Comparison of ENCODE assay signal across 21 cellular contexts in the genomic region with DNA sequence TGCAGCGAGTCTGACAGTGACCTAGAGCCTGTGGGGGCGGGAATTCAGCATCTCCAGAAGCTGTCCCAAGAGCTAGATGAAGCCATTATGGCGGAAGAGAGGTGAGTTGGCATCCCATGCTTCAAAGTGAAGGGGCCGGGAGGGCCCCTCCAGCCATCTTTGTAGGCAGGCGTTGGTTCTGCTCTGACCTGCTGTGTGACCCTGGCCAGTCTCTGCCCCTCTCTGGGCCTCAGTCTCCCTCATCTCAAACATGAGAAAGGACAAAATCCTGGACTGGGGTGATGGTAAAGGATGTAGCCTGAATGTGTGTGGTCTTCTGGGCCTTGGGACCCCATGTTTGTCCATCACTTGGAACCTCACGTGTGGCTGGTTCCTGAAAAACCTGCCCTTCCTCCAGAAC. TPM values are rescaled to one million over a fixed set of nuclear protein-coding genes. Genes with fewer than 3 reads are reported as not detected.
A peak's percentile ranks its signal among the peaks of the same experiment; 100 is the strongest.
DNase-seq lines count a peak whose midpoint lies in the region; ATAC-seq, FAIRE-seq and TF ChIP-seq lines count a peak whose summit lies in the region.
"Had no signal": no experiment of that assay in that cellular context is flagged by ENCODE, and none has a peak within 500 bp of the region (broad histone marks: within the 10 kb centered on the region; RNA-seq: fewer than 3 reads in every experiment).

No MANE protein-coding gene starts in this region.

- no peak overlapping the region for H2AFZ ChIP-seq in neural progenitor cell (replicated peaks)

- H3K4me3 ChIP-seq in BLaER1 = no peak overlapping the region
- no peak overlapping the region for H3K4me3 ChIP-seq in HEK293 (ENCODE audit: low read depth, low read length)
- no peak overlapping the region for H3K4me3 ChIP-seq in bronchial epithelial cell (ENCODE audit: low read depth, low read length)
- H3K4me3 ChIP-seq in neural progenitor cell = no peak overlapping the region

- peaks cover 30% of the 10 kb centered on the region for H3K36me3 Mint-ChIP-seq in neural progenitor cell
- H3K36me3 Mint-ChIP-seq: CD4-positive, CD25-positive, alpha-beta regulatory T cell; CD8-positive, alpha-beta memory T cell had no signal

- H3K27me3 ChIP-seq in BLaER1 = no peaks in the 10 kb centered on the region
- H3K27me3 ChIP-seq in bronchial epithelial cell (ENCODE audit: control insufficient read depth, insufficient read depth, low read length) = no peaks in the 10 kb centered on the region
- no peaks in the 10 kb centered on the region for H3K27me3 ChIP-seq in neural progenitor cell

- H3K27me3 Mint-ChIP-seq in neural progenitor cell (ENCODE audit: insufficient read depth, low read depth) = peaks cover 11% of the 10 kb centered on the region

- POLR2A ChIA-PET in HEK293 (lab: Yijun Ruan, JAX) = no interaction called here

- FAIRE-seq in bronchial epithelial cell (lab: Jason Lieb, UNC) (peak; percentile 96), GM12891 (lab: Jason Lieb, UNC) (no peak)
- FAIRE-seq: G401.6, GM12892, GM18507, H1 had no signal

- H3K4me1 ChIP-seq in BLaER1 (peaks cover 75% of the 10 kb centered on the region), HEK293 (ENCODE audit: control insufficient read depth, insufficient read depth, low read length) (peaks cover 4% of the 10 kb centered on the region; the same call in 1 of the 2 replicates), neural progenitor cell (peaks cover 35% of the 10 kb centered on the region)

- no peaks in the 10 kb centered on the region for H3K9me3 Mint-ChIP-seq in neural progenitor cell
- H3K9me3 Mint-ChIP-seq: CD4-positive, CD25-positive, alpha-beta regulatory T cell; H9 had no signal

- peak overlapping the region; percentile 24 for H3K4me3 Mint-ChIP-seq in neural progenitor cell
- H3K4me3 Mint-ChIP-seq: CD8-positive, alpha-beta memory T cell; H9 had no signal

- H3K9ac ChIP-seq in BLaER1 (no peak overlapping the region), neural progenitor cell (no peak overlapping the region)

- H3F3A ChIP-seq in neural progenitor cell (ENCODE audit: low read depth) = peaks cover 51% of the 10 kb centered on the region

- peaks cover 36% of the 10 kb centered on the region for H3K79me2 ChIP-seq in neural progenitor cell (ENCODE audit: low read depth)

- peaks cover 56% of the 10 kb centered on the region for H3K36me3 ChIP-seq in BLaER1
- H3K36me3 ChIP-seq in HEK293 (ENCODE audit: control insufficient read depth in 2 of 2, insufficient read depth in 1 of 2, low read length in 2 of 2) = peaks cover 0 to 53% of the 10 kb centered on the region in 2 experiments; a peak in 2 of 3 replicates
- peaks cover 7% of the 10 kb centered on the region for H3K36me3 ChIP-seq in bronchial epithelial cell (ENCODE audit: control insufficient read depth, insufficient read depth, low read length)
- no peaks in the 10 kb centered on the region for H3K36me3 ChIP-seq in neural progenitor cell

- CTCF ChIA-PET in HEK293 (lab: Yijun Ruan, JAX) = interaction anchor here (1.2 kb wide), 1 partner anchor 24 kb away, joined by 5 read pairs; no protein-coding TSS in a partner anchor

- no peak overlapping the region for H3K27ac ChIP-seq in BLaER1
- H3K27ac ChIP-seq in HEK293 (ENCODE audit: extremely low read depth, low read depth, low read length) = no peak overlapping the region
- no peak overlapping the region for H3K27ac ChIP-seq in neural progenitor cell

- H3K9me3 ChIP-seq in BLaER1 (no peaks in the 10 kb centered on the region), HEK293 (ENCODE audit: control insufficient read depth, insufficient read depth, low read depth, low read length) (no peaks in the 10 kb centered on the region), neural progenitor cell (ENCODE audit: low read depth) (no peaks in the 10 kb centered on the region)

- no peak overlapping the region for H3K27ac Mint-ChIP-seq in neural progenitor cell

- peak overlapping the region; percentile 31; the same call in 1 of the 2 replicates for H3K4me2 ChIP-seq in BLaER1
- H3K4me2 ChIP-seq in neural progenitor cell = no peak overlapping the region

- ATAC-seq in GM18868 (IDR thresholded peaks at IDR 0.05; ENCODE audit: unreplicated experiment) = no peak

- no peak for TF ChIP-seq CTCF in HEK293 (tag by site-specific recombination; IDR thresholded peaks at IDR 0.05)
- TF ChIP-seq CTCF in bronchial epithelial cell (IDR thresholded peaks at IDR 0.05; ENCODE audit: insufficient read depth, low read length, severe bottlenecking) = no peak
- no peak for TF ChIP-seq CTCF in neural progenitor cell (IDR thresholded peaks at IDR 0.05)

- H3K4me1 Mint-ChIP-seq in neural progenitor cell = peaks cover 58% of the 10 kb centered on the region

- H4K20me1 ChIP-seq in BLaER1 (peaks cover 22% of the 10 kb centered on the region; the same call in 1 of the 2 replicates), neural progenitor cell (ENCODE audit: low read depth) (peaks cover 22% of the 10 kb centered on the region)

- no peak for DNase-seq in bronchial epithelial cell (ENCODE audit: low read depth)
- DNase-seq in neural progenitor cell (ENCODE audit: low spot score) = no peak
- no peak for DNase-seq in GM12891 (ENCODE audit: insufficient read length, low spot score)
- no peak for DNase-seq in medulla oblongata (ENCODE audit: extremely low spot score)
- no peak for DNase-seq in Kasumi-1 (lab: John Stamatoyannopoulos, UW)
- DNase-seq: 8988T; C1 segment of cervical spinal cord; CD4-positive, CD25-positive, alpha-beta regulatory T cell; COR-L47; DMS 273 treated with DMSO at 0.1 percent for 48 hours; H9 had no signal

- no peak for TF ChIP-seq POLR2A in GM12891 (IDR thresholded peaks at IDR 0.05; ENCODE audit: low read depth, low read length)

TF ChIP-seq in HEK293, 187 proteins besides CTCF, POLR2A, EP300 and RAD21:
- TF ChIP-seq ZNF768 (tag by site-specific recombination; IDR thresholded peaks at IDR 0.05) = 0 out of 2 replicates have a peak, but pooled peaks have one; percentile 56
- TF ChIP-seq, protein P1, sequence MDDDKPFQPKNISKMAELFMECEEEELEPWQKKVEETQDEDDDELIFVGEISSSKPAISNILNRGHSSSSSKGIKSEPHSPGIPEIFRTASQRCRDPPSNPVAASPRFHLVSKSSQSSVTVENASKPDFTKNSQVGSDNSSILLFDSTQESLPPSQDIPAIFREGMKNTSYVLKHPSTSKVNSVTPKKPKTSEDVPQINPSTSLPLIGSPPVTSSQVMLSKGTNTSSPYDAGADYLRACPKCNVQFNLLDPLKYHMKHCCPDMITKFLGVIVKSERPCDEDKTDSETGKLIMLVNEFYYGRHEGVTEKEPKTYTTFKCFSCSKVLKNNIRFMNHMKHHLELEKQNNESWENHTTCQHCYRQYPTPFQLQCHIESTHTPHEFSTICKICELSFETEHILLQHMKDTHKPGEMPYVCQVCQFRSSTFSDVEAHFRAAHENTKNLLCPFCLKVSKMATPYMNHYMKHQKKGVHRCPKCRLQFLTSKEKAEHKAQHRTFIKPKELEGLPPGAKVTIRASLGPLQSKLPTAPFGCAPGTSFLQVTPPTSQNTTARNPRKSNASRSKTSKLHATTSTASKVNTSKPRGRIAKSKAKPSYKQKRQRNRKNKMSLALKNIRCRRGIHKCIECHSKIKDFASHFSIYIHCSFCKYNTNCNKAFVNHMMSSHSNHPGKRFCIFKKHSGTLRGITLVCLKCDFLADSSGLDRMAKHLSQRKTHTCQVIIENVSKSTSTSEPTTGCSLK (tag by site-specific recombination; IDR thresholded peaks at IDR 0.05) = no peak
TF ChIP-seq in HEK293: peak in this region for 1.

TF ChIP-seq in GM12891, 5 proteins besides CTCF, POLR2A, EP300 and RAD21:
- TF ChIP-seq PAX5 (IDR thresholded peaks at IDR 0.05; ENCODE audit: insufficient read depth, low read length, severe bottlenecking) (no peak), POLR2AphosphoS5 (IDR thresholded peaks at IDR 0.05; ENCODE audit: low read depth, low read length) (no peak), SPI1 (IDR thresholded peaks at IDR 0.05; ENCODE audit: low read depth, low read length) (no peak), TAF1 (IDR thresholded peaks at IDR 0.05; ENCODE audit: low read depth, low read length) (no peak), POU2F2 (IDR thresholded peaks at IDR 0.05; ENCODE audit: low read depth, low read length) (no peak)

RNA-seq across cellular contexts. Expression of a gene that starts 5.1 kb away (rescaled TPM):
- total RNA-seq in bronchial epithelial cell (0.13 and 0.26 TPM in 2 replicates), neural progenitor cell (ENCODE audit: low replicate concordance) (71.3 and 151 TPM in 2 replicates)
- 10.2 TPM for polyA plus RNA-seq in GM12891 (2012; ENCODE audit: low read depth, missing spikeins)
- total RNA-seq: CD4-positive, CD25-positive, alpha-beta regulatory T cell had no signal
- polyA plus RNA-seq: CD8-positive, alpha-beta memory T cell had no signal

RNA-seq across cellular contexts. Expression of a gene that starts 14.4 kb away (rescaled TPM):
- under 0.01 TPM in 1 of 2 replicates, not detected in the other for total RNA-seq in bronchial epithelial cell
- 0.37 and 2.3 TPM in 2 replicates for total RNA-seq in neural progenitor cell (ENCODE audit: low replicate concordance)
- not detected for polyA plus RNA-seq in GM12891 (2012; ENCODE audit: low read depth, missing spikeins)
- total RNA-seq: A673; CD4-positive, CD25-positive, alpha-beta regulatory T cell; CD8-positive, alpha-beta memory T cell had no signal
- polyA plus RNA-seq: AG04450; CD4-positive, CD25-positive, alpha-beta regulatory T cell; CD8-positive, alpha-beta memory T cell had no signal

Comparison
In these comparisons a context has a peak if more than half of its experiments do, and no peak if none do; other contexts are left out.
1. RNA of a gene that starts 5.1 kb away (total RNA-seq): 71.3 to 151 TPM in neural progenitor cell; 0.13 to 0.26 TPM in bronchial epithelial cell; every median in the first group is over 10 times any median in the second.